ENCODE assay signal across 9 cellular contexts in the genomic region with DNA sequence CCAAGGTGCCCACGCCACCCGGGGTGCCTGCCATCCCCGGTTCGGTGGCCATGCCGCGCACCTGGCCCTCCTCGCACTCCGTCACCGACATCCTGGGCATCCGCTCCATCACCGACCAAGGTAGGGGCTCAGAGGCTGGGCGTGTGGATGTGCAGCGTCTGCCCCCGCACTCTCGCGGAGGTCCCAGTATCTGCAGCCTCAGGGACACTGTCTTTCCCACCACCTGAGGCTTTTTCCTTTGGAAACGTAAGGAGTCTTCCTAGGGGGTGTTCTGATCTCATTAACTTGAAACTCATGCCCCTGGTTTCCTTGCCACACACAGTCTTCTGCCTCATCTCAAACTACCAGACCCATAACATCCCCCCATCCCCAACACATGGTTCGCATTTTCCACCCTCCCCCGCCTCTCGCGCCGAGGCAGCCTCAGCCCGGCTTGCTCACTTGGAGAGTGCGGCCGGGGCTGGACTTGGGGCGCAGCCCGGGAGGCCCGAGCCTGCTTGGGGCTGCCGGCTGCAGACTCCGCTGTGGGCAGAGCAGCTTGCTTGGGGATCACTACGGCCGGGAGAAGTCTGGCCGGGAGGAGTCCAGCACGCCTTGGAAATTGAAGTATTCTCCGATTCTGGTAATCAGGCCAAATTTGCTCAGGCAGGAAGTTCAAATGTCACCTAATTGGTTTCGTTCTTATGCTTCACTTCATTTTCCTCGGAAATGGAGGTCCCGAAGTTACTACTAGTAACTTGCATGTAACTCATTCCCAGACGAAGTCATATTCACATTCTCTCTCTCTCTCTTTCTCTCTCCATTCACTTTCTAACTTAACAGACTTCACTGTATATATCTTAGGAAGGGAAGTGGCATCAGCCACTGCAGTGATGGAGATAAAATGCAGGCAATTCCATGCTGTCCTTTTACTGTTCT. TPM values are rescaled to one million over a fixed set of nuclear protein-coding genes. Genes with fewer than 3 reads are reported as not detected.
DNase-seq lines count a peak whose midpoint lies in the region; ATAC-seq and TF ChIP-seq lines count a peak whose summit lies in the region.
"Had no signal": no experiment of that assay in that cellular context is flagged by ENCODE, and none has a peak within 500 bp of the region (broad histone marks: within the 10 kb centered on the region; RNA-seq: fewer than 3 reads in every experiment).

No MANE protein-coding gene starts in this region.

- peak overlapping the region; percentile 25 for H3K4me3 ChIP-seq in thymus (ENCODE audit: low read length)
- H3K4me3 ChIP-seq in transverse colon: peak overlapping the region in 2 of 4 donors; percentile 31 to 54

- in situ Hi-C loops in transverse colon (cut with MboI; ENCODE audit: low pct_ligation_motif_present in 1 of 4, low pct_unique_long_range_greater_than_20kb in 1 of 4, low sequenced_read_pairs in 3 of 4): loop anchor here in 2 of 4 donors (25.0 kb wide), 2 partner anchors 274 to 499 kb away; partner anchors contain the start of gene SLC25A21 (in 1 of the 2)

- 5% methylated on average over 39 of the region's 39 CpGs for WGBS in thymus
- 3 to 5% methylated on average over 15 to 39 of the region's 39 CpGs for WGBS in transverse colon (ENCODE audit: low coverage in 1 of 2), 2 donors

- peaks cover 1% of the 10 kb centered on the region for H3K9me3 ChIP-seq in thymus (ENCODE audit: control insufficient read depth)
- H3K9me3 ChIP-seq in transverse colon: no peaks in the 10 kb centered on the region

- H3K4me3 Mint-ChIP-seq in activated CD8-positive, alpha-beta memory T cell treated with anti-CD3 and anti-CD28 coated beads, Interleukin-2, amount 10 ng/mL, durations not matched to agents 7 days and 5 days: no peak overlapping the region
- H3K4me3 Mint-ChIP-seq in activated CD4-positive, alpha-beta memory T cell treated with anti-CD3 and anti-CD28 coated beads, Interleukin-2, amount 10 ng/mL, durations not matched to agents 7 days and 5 days: peak overlapping the region; percentile 17
- H3K4me3 Mint-ChIP-seq in immature natural killer cell: peak overlapping the region in 3 of 5 donors; percentile 38 to 68 (median 50)

- TF ChIP-seq POLR2A in transverse colon (IDR thresholded peaks at IDR 0.05): no peak

- DNase-seq in activated CD8-positive, alpha-beta memory T cell treated with anti-CD3 and anti-CD28 coated beads, Interleukin-2, amount 10 ng/mL, durations not matched to agents 7 days and 5 days: no peak
- DNase-seq in activated CD8-positive, alpha-beta memory T cell treated with anti-CD3 and anti-CD28 coated beads, Interleukin-2, amount 50 U/mL, for 4 hours: no peak
- no peak for DNase-seq in activated CD4-positive, alpha-beta memory T cell treated with anti-CD3 and anti-CD28 coated beads, Interleukin-2, amount 10 ng/mL, durations not matched to agents 7 days and 5 days
- DNase-seq in immature natural killer cell: no peak
- no peak for DNase-seq in activated CD4-positive, CD25-positive, alpha-beta regulatory T cell treated with anti-CD3 and anti-CD28 coated beads, Interleukin-2, amount 50 U/mL, for 72 hours
- no peak for DNase-seq in transverse colon
- DNase-seq in GM19240 (ENCODE audit: insufficient read length, low spot score): no peak
- DNase-seq: occipital lobe had no signal

- H3K36me3 Mint-ChIP-seq in activated CD8-positive, alpha-beta memory T cell treated with anti-CD3 and anti-CD28 coated beads, Interleukin-2, amount 10 ng/mL, durations not matched to agents 7 days and 5 days: peaks cover 14% of the 10 kb centered on the region
- H3K36me3 Mint-ChIP-seq in activated CD4-positive, alpha-beta memory T cell treated with anti-CD3 and anti-CD28 coated beads, Interleukin-2, amount 10 ng/mL, durations not matched to agents 7 days and 5 days (ENCODE audit: low read depth): peaks cover 14% of the 10 kb centered on the region
- H3K36me3 Mint-ChIP-seq in immature natural killer cell: peaks cover 3 to 15% (median 7%) of the 10 kb centered on the region in 3 donors

- H3K36me3 ChIP-seq in thymus (ENCODE audit: control insufficient read depth, insufficient read depth): no peaks in the 10 kb centered on the region
- H3K36me3 ChIP-seq in transverse colon: no peaks in the 10 kb centered on the region

- ATAC-seq in activated CD8-positive, alpha-beta memory T cell treated with anti-CD3 and anti-CD28 coated beads, Interleukin-2, amount 10 ng/mL, durations not matched to agents 7 days and 5 days: no peak

- peak overlapping the region; percentile 70 for H3K27ac Mint-ChIP-seq in activated CD8-positive, alpha-beta memory T cell treated with anti-CD3 and anti-CD28 coated beads, Interleukin-2, amount 10 ng/mL, durations not matched to agents 7 days and 5 days
- peak overlapping the region; percentile 44 for H3K27ac Mint-ChIP-seq in activated CD4-positive, alpha-beta memory T cell treated with anti-CD3 and anti-CD28 coated beads, Interleukin-2, amount 10 ng/mL, durations not matched to agents 7 days and 5 days
- peak overlapping the region in 1 of 6 donors; percentile 61 for H3K27ac Mint-ChIP-seq in immature natural killer cell

- H3K27ac ChIP-seq in thymus (ENCODE audit: low read depth) (peak overlapping the region; percentile 70), transverse colon (no peak overlapping the region)

- CTCF ChIA-PET in activated CD8-positive, alpha-beta memory T cell treated with anti-CD3 and anti-CD28 coated beads, Interleukin-2, amount 10 ng/mL, durations not matched to agents 7 days and 5 days (lab: Charles Lee): no interaction called here
- CTCF ChIA-PET in activated CD4-positive, alpha-beta memory T cell treated with anti-CD3 and anti-CD28 coated beads, Interleukin-2, amount 10 ng/mL, durations not matched to agents 7 days and 5 days (lab: Charles Lee): no interaction called here

- intact Hi-C loops in transverse colon (cut with DNase I; ENCODE audit: low total_unique reads): no loop called here

- peaks cover 91% of the 10 kb centered on the region for H3K27me3 Mint-ChIP-seq in activated CD8-positive, alpha-beta memory T cell treated with anti-CD3 and anti-CD28 coated beads, Interleukin-2, amount 10 ng/mL, durations not matched to agents 7 days and 5 days
- peaks cover 84% of the 10 kb centered on the region for H3K27me3 Mint-ChIP-seq in activated CD4-positive, alpha-beta memory T cell treated with anti-CD3 and anti-CD28 coated beads, Interleukin-2, amount 10 ng/mL, durations not matched to agents 7 days and 5 days
- peaks cover 30 to 61% (median 30%) of the 10 kb centered on the region in 3 donors for H3K27me3 Mint-ChIP-seq in immature natural killer cell (ENCODE audit: low read depth in 3 of 3)

- H3K4me1 ChIP-seq in thymus (ENCODE audit: control insufficient read depth, insufficient read depth, low read length) (no peaks in the 10 kb centered on the region), transverse colon (peaks cover 21 to 50% (median 36%) of the 10 kb centered on the region in 4 donors)

- peaks cover 6% of the 10 kb centered on the region for H3K4me1 Mint-ChIP-seq in activated CD8-positive, alpha-beta memory T cell treated with anti-CD3 and anti-CD28 coated beads, Interleukin-2, amount 10 ng/mL, durations not matched to agents 7 days and 5 days
- peaks cover 21% of the 10 kb centered on the region for H3K4me1 Mint-ChIP-seq in activated CD4-positive, alpha-beta memory T cell treated with anti-CD3 and anti-CD28 coated beads, Interleukin-2, amount 10 ng/mL, durations not matched to agents 7 days and 5 days
- H3K4me1 Mint-ChIP-seq in immature natural killer cell: peaks cover 2 to 10% of the 10 kb centered on the region in 2 donors

- peaks cover 4% of the 10 kb centered on the region for H3K9me3 Mint-ChIP-seq in activated CD8-positive, alpha-beta memory T cell treated with anti-CD3 and anti-CD28 coated beads, Interleukin-2, amount 10 ng/mL, durations not matched to agents 7 days and 5 days (ENCODE audit: low read depth)
- no peaks in the 10 kb centered on the region for H3K9me3 Mint-ChIP-seq in activated CD4-positive, alpha-beta memory T cell treated with anti-CD3 and anti-CD28 coated beads, Interleukin-2, amount 10 ng/mL, durations not matched to agents 7 days and 5 days
- peaks cover 15 to 62% (median 36%) of the 10 kb centered on the region in 6 donors for H3K9me3 Mint-ChIP-seq in immature natural killer cell

- H3K27me3 ChIP-seq in thymus (ENCODE audit: control insufficient read depth, insufficient read depth) (peaks cover 84% of the 10 kb centered on the region), transverse colon (peaks cover 100% of the 10 kb centered on the region)

- TF ChIP-seq EP300 in transverse colon (IDR thresholded peaks at IDR 0.05; ENCODE audit: low read depth): no peak

- POLR2A ChIA-PET in activated CD4-positive, alpha-beta memory T cell treated with anti-CD3 and anti-CD28 coated beads, Interleukin-2, amount 10 ng/mL, durations not matched to agents 7 days and 5 days (lab: Charles Lee): no interaction called here

- no peak for TF ChIP-seq CTCF in transverse colon (IDR thresholded peaks at IDR 0.05)

RNA-seq across cellular contexts. Expression of gene PAX9, which starts 2.0 kb away (rescaled TPM):
- total RNA-seq in activated CD8-positive, alpha-beta memory T cell treated with anti-CD3 and anti-CD28 coated beads, Interleukin-2, amount 10 ng/mL, durations not matched to agents 7 days and 5 days: not detected
- total RNA-seq in activated CD4-positive, alpha-beta memory T cell treated with anti-CD3 and anti-CD28 coated beads, Interleukin-2, amount 10 ng/mL, durations not matched to agents 7 days and 5 days: not detected
- polyA plus RNA-seq in immature natural killer cell: under 1 TPM in 1 of 3 donors, not detected in 2; 0.07 TPM
- polyA plus RNA-seq in thymus: 30.9 TPM
- total RNA-seq in transverse colon: under 1 TPM in 1 of 4 donors, not detected in 3; 0.79 TPM
